35 cellular contexts compared by ENCODE assay signal in the genomic region with DNA sequence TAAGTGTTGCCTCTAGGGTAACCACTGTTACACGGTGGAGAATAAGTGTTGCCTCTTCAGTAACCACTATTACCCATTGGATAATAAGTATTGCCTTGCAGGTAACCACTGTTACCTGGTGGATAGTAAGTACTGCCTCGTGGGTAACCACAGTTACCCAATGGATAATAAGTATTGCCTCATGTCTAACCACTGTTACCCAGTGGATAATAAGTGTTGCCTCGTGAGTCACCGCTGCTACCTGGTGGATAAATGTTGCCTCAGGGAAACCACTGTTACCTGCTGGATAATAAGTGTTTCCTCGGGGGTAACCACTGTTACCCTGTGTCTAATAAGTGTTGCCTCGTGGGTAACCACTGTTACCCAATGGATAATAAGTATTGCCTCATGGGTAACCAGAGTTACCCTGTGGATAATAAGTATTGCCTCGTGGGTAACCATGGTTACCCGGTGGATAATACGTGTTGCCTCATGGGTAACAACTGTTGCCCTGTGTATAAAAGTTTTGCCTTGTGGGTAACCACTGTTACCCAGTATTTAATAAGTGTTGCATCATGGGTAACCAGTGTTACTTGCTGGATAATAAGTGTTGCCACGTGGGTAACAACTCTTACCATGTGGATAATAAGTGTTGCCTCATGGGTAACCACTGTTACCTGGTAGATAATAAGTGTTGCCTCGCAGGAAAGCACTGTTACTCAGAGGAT. TPM values are rescaled to one million over a fixed set of nuclear protein-coding genes. Genes with fewer than 3 reads are reported as not detected.
DNase-seq lines count a peak whose midpoint lies in the region; ATAC-seq, FAIRE-seq and TF ChIP-seq lines count a peak whose summit lies in the region.
"Had no signal": no experiment of that assay in that cellular context is flagged by ENCODE, and none has a peak within 500 bp of the region (broad histone marks: within the 10 kb centered on the region; RNA-seq: fewer than 3 reads in every experiment).

No MANE protein-coding gene starts in this region.

- FAIRE-seq in HepG2 (lab: Jason Lieb, UNC), result no peak
- FAIRE-seq: astrocyte, islet of Langerhans had no signal

- H2AFZ ChIP-seq in HepG2 (ENCODE audit: low read length), result no peak overlapping the region
- H2AFZ ChIP-seq: PC-9 had no signal

- H3K4me1 ChIP-seq in HepG2 (ENCODE audit: insufficient read depth, low read length) (no peaks in the 10 kb centered on the region), right lobe of liver (no peaks in the 10 kb centered on the region)
- H3K4me1 ChIP-seq: left lung, upper lobe of right lung had no signal

- POLR2A ChIA-PET in HepG2 (lab: Yijun Ruan, JAX), result no interaction called here

- H3K36me3 ChIP-seq in HepG2 (replicated peaks in 1 of 2; ENCODE audit: control insufficient read depth in 1 of 2, insufficient read depth in 2 of 2, low read length in 2 of 2), result no peaks in the 10 kb centered on the region
- no peaks in the 10 kb centered on the region for H3K36me3 ChIP-seq in right lobe of liver
- H3K36me3 ChIP-seq: left lung, upper lobe of right lung had no signal

- CTCF ChIA-PET in HepG2 (lab: Yijun Ruan, JAX; ENCODE audit: low intra/inter-chr PET ratio, low total read pairs), result no interaction called here

- no peak for TF ChIP-seq CTCF in HepG2 (CRISPR knock-in tag; IDR thresholded peaks at IDR 0.05)
- no peak for TF ChIP-seq CTCF in right lobe of liver (IDR thresholded peaks at IDR 0.05)
- no peak for TF ChIP-seq CTCF in epithelial cell of esophagus (IDR thresholded peaks at IDR 0.05; ENCODE audit: insufficient read depth, low read depth, low read length, missing control alignments)

- H3K79me2 ChIP-seq in HepG2 (ENCODE audit: insufficient read depth, low read length), result no peaks in the 10 kb centered on the region

- WGBS in HepG2 (ENCODE audit: low lambda C conversion rate), result 20% methylated on average over 11 of the region's 11 CpGs
- WGBS in right lobe of liver (ENCODE audit: insufficient coverage, low coverage, low lambda C conversion rate, missing lambda C conversion rate), result 64% methylated on average over 6 of the region's 11 CpGs

- no peak overlapping the region for H3K4me2 ChIP-seq in HepG2 (ENCODE audit: low read depth, low read length)
- H3K4me2 ChIP-seq: PC-9, smooth muscle cell had no signal

- TF ChIP-seq EP300 in HepG2 (IDR thresholded peaks at IDR 0.05; ENCODE audit: low read depth in 2 of 2, low read length in 2 of 2) (no peak), HepG2 (CRISPR knock-in tag; IDR thresholded peaks at IDR 0.05; ENCODE audit: borderline replicate concordance) (no peak)

- H3K27me3 ChIP-seq in HepG2 (ENCODE audit: control insufficient read depth in 1 of 2, insufficient read depth in 2 of 2, low read length in 2 of 2) (no peaks in the 10 kb centered on the region), right lobe of liver (no peaks in the 10 kb centered on the region)
- H3K27me3 ChIP-seq: left lung, upper lobe of right lung had no signal

- H3K9ac ChIP-seq in HepG2 (ENCODE audit: insufficient read depth, low read depth, low read length), result no peak overlapping the region

- in situ Hi-C loops in HepG2 (cut with HindIII; ENCODE audit: extremely low pct_ligation_motif_present, low pct_unique_long_range_greater_than_20kb), result no loop called here

- H3K27ac ChIP-seq in HepG2 (ENCODE audit: extremely low read length, insufficient read depth, low read length) (no peak overlapping the region), right lobe of liver (no peak overlapping the region)
- H3K27ac ChIP-seq: left lung, PC-9, SK-N-MC, upper lobe of right lung had no signal

- H3K4me3 ChIP-seq in HepG2 (replicated peaks in 1 of 3; ENCODE audit: insufficient read depth in 1 of 3, low read depth in 2 of 3, low read length in 3 of 3) (no peak overlapping the region), right lobe of liver (no peak overlapping the region), epithelial cell of esophagus (ENCODE audit: low read length) (no peak overlapping the region)
- H3K4me3 ChIP-seq: left lung, PC-9, SK-N-MC, smooth muscle cell, upper lobe of right lung had no signal

- TF ChIP-seq RAD21 in HepG2 (CRISPR knock-in tag; IDR thresholded peaks at IDR 0.05), result no peak

- DNase-seq in HepG2 (ENCODE audit: low spot score), result no peak
- no peak for DNase-seq in right lobe of liver
- peak; percentile 34 for DNase-seq in epithelial cell of esophagus (ENCODE audit: low read depth)
- no peak for DNase-seq in NK-92 treated with Interleukin-12 subunit alpha and Interleukin-12 subunit beta, amount 100 ng/mL, for 24 hours (lab: John Stamatoyannopoulos, UW)
- DNase-seq in NCI-H526 treated with DMSO at 0.1 percent for 48 hours (lab: John Stamatoyannopoulos, UW), result no peak
- no peak for DNase-seq in sciatic nerve (ENCODE audit: low spot score)
- DNase-seq: activated CD4-positive, alpha-beta T cell treated with anti-CD3 and anti-CD28 coated beads, Interleukin-2, amount 50 U/mL, for 48 hours; activated CD8-positive, alpha-beta memory T cell treated with anti-CD3 and anti-CD28 coated beads, Interleukin-2, amount 50 U/mL, for 4 hours; activated naive CD4-positive, alpha-beta T cell; activated naive CD8-positive, alpha-beta T cell treated with anti-CD3 and anti-CD28 coated beads, Interleukin-2, amount 50 U/mL, for 24 hours; caudate nucleus; CD4-positive, alpha-beta T cell; cortex of kidney; effector memory CD4-positive, alpha-beta T cell; foreskin fibroblast; left lung; mesenchymal stem cell; NCI-H1105; NCI-H1930; NCI-H510A treated with DMSO at 0.1 percent for 48 hours; PC-9; stimulated activated naive CD4-positive, alpha-beta T cell; T-helper 1 cell; upper lobe of right lung had no signal

- TF ChIP-seq POLR2A in HepG2 (IDR thresholded peaks at IDR 0.05; ENCODE audit: insufficient read depth in 1 of 2, low read depth in 2 of 2, low read length in 2 of 2), result no peak
- no peak for TF ChIP-seq POLR2A in right lobe of liver (IDR thresholded peaks at IDR 0.05)
- TF ChIP-seq POLR2A in GM18505 (IDR thresholded peaks at IDR 0.05; ENCODE audit: borderline replicate concordance, extremely low read depth, insufficient read depth, insufficient read length), result no peak

- H4K20me1 ChIP-seq in HepG2 (ENCODE audit: insufficient read depth, low read length), result no peaks in the 10 kb centered on the region

- no TSS peak for BruUV-seq in HepG2 (replicated peaks; lab: Mats Ljungman, UMichigan)

- intact Hi-C loops in HepG2 (cut with micrococcal nuclease; ENCODE audit: unreplicated experiment), result no loop called here
- intact Hi-C loops in right lobe of liver (cut with DNase I), result no loop called here
- intact Hi-C loops in sciatic nerve (cut with DNase I), result no loop called here

- ATAC-seq in HepG2, result no peak
- ATAC-seq in right lobe of liver, result no peak
- ATAC-seq in HG03432 (IDR thresholded peaks at IDR 0.05; ENCODE audit: unreplicated experiment), result peak; percentile 34
- ATAC-seq in sciatic nerve, result no peak
- ATAC-seq in GM18505 (IDR thresholded peaks at IDR 0.05; ENCODE audit: unreplicated experiment), result no peak
- ATAC-seq: activated naive CD8-positive, alpha-beta T cell treated with anti-CD3 and anti-CD28 coated beads, Interleukin-2, amount 50 U/mL, for 24 hours; left lung; upper lobe of right lung had no signal

- H3K9me3 ChIP-seq in HepG2 (ENCODE audit: low read length) (peaks cover 91% of the 10 kb centered on the region), right lobe of liver (no peaks in the 10 kb centered on the region)
- H3K9me3 ChIP-seq: upper lobe of right lung had no signal

RNA-seq across cellular contexts. Expression of a gene that starts 12.3 kb away (rescaled TPM):
- total RNA-seq in HepG2 (2016; rRNA removed; fragmentation: Illumina TruSeq; extraction: Trizol) (not detected in 2 replicates), right lobe of liver (not detected), sciatic nerve (not detected)
- not detected in 2 replicates for total RNA-seq in HepG2 (2016; cell fraction: cytosol; rRNA removed; fragmentation: Illumina TruSeq; extraction: Trizol; ENCODE audit: low read depth)
- total RNA-seq in HepG2 (2016; cell fraction: insoluble cytoplasmic fraction; rRNA removed; fragmentation: Illumina TruSeq; extraction: Trizol), result not detected in 2 replicates
- not detected in 2 replicates for total RNA-seq in HepG2 (2016; cell fraction: membrane; rRNA removed; fragmentation: Illumina TruSeq; extraction: Trizol)
- total RNA-seq in HepG2 (2016; cell fraction: nucleus; rRNA removed; fragmentation: Illumina TruSeq; extraction: Trizol), result not detected in 2 replicates
- not detected in 2 replicates for polyA plus RNA-seq in HepG2 (2011; rRNA removed)
- polyA plus RNA-seq in HepG2 (2011; cell fraction: cytosol; rRNA removed), result not detected in 2 replicates
- polyA plus RNA-seq in HepG2 (2011; cell fraction: nucleus; rRNA removed), result not detected in 2 replicates
- polyA plus RNA-seq in HepG2 (2012), result not detected in 2 replicates
- not detected in 2 replicates for polyA plus RNA-seq in HepG2 (2016; cell fraction: cytosol; fragmentation: Illumina TruSeq; extraction: Trizol; ENCODE audit: low read depth)
- not detected in 2 replicates for polyA plus RNA-seq in HepG2 (2016; cell fraction: insoluble cytoplasmic fraction; fragmentation: Illumina TruSeq; extraction: Trizol; ENCODE audit: low read depth)
- polyA plus RNA-seq in HepG2 (2016; cell fraction: membrane; fragmentation: Illumina TruSeq; extraction: Trizol; ENCODE audit: low read depth), result not detected in 2 replicates
- polyA plus RNA-seq in HepG2 (2016; cell fraction: nucleus; fragmentation: Illumina TruSeq; extraction: Trizol; ENCODE audit: insufficient read depth, low read depth), result not detected in 2 replicates
- not detected in 2 replicates for polyA minus RNA-seq in HepG2 (2011; rRNA and poly(A)+ RNA removed; ENCODE audit: low replicate concordance)
- polyA minus RNA-seq in HepG2 (2011; cell fraction: cytosol; rRNA and poly(A)+ RNA removed), result not detected in 2 replicates
- polyA minus RNA-seq in HepG2 (2011; cell fraction: nucleus; rRNA and poly(A)+ RNA removed), result not detected in 2 replicates
- total RNA-seq: A673; astrocyte; CD4-positive, alpha-beta T cell; H4; left lung; myocyte; PC-9; smooth muscle cell; upper lobe of right lung had no signal
- polyA plus RNA-seq: IgD-negative memory B cell, smooth muscle cell had no signal

RNA-seq across cellular contexts. Expression of a gene that starts 48.2 kb away (rescaled TPM):
- total RNA-seq in HepG2 (2016; rRNA removed; fragmentation: Illumina TruSeq; extraction: Trizol) (not detected in 2 replicates), right lobe of liver (not detected), sciatic nerve (not detected)
- total RNA-seq in HepG2 (2016; cell fraction: cytosol; rRNA removed; fragmentation: Illumina TruSeq; extraction: Trizol; ENCODE audit: low read depth), result not detected in 2 replicates
- total RNA-seq in HepG2 (2016; cell fraction: insoluble cytoplasmic fraction; rRNA removed; fragmentation: Illumina TruSeq; extraction: Trizol), result not detected in 2 replicates
- total RNA-seq in HepG2 (2016; cell fraction: membrane; rRNA removed; fragmentation: Illumina TruSeq; extraction: Trizol), result not detected in 2 replicates
- not detected in 2 replicates for total RNA-seq in HepG2 (2016; cell fraction: nucleus; rRNA removed; fragmentation: Illumina TruSeq; extraction: Trizol)
- not detected in 2 replicates for polyA plus RNA-seq in HepG2 (2011; rRNA removed)
- polyA plus RNA-seq in HepG2 (2011; cell fraction: cytosol; rRNA removed), result not detected in 2 replicates
- polyA plus RNA-seq in HepG2 (2011; cell fraction: nucleus; rRNA removed), result not detected in 2 replicates
- polyA plus RNA-seq in HepG2 (2012), result not detected in 2 replicates
- not detected in 2 replicates for polyA plus RNA-seq in HepG2 (2016; cell fraction: cytosol; fragmentation: Illumina TruSeq; extraction: Trizol; ENCODE audit: low read depth)
- not detected in 2 replicates for polyA plus RNA-seq in HepG2 (2016; cell fraction: insoluble cytoplasmic fraction; fragmentation: Illumina TruSeq; extraction: Trizol; ENCODE audit: low read depth)
- polyA plus RNA-seq in HepG2 (2016; cell fraction: membrane; fragmentation: Illumina TruSeq; extraction: Trizol; ENCODE audit: low read depth), result not detected in 2 replicates
- not detected in 2 replicates for polyA plus RNA-seq in HepG2 (2016; cell fraction: nucleus; fragmentation: Illumina TruSeq; extraction: Trizol; ENCODE audit: insufficient read depth, low read depth)
- not detected in 2 replicates for polyA minus RNA-seq in HepG2 (2011; rRNA and poly(A)+ RNA removed; ENCODE audit: low replicate concordance)
- not detected in 2 replicates for polyA minus RNA-seq in HepG2 (2011; cell fraction: cytosol; rRNA and poly(A)+ RNA removed)
- polyA minus RNA-seq in HepG2 (2011; cell fraction: nucleus; rRNA and poly(A)+ RNA removed), result not detected in 2 replicates
- total RNA-seq: A673; astrocyte; CD4-positive, alpha-beta T cell; H4; left lung; myocyte; PC-9; smooth muscle cell; upper lobe of right lung had no signal
- polyA plus RNA-seq: esophagus, IgD-negative memory B cell, smooth muscle cell had no signal
